Comparison of ENCODE assay signal across 9 cellular contexts in genomic region chr7:40833541-40834234, GRCh38.
DNase-seq lines count a peak whose midpoint lies in the region; ATAC-seq and TF ChIP-seq lines count a peak whose summit lies in the region.
"Had no signal": no experiment of that assay in that cellular context is flagged by ENCODE, and none has a peak within 500 bp of the region (broad histone marks: within the 10 kb centered on the region; RNA-seq: fewer than 3 reads in every experiment).

No MANE protein-coding gene starts in this region.

- CTCF ChIA-PET in CD4-positive, alpha-beta T cell (lab: Charles Lee): no interaction called here

- H3K27ac Mint-ChIP-seq in chondrocyte (ENCODE audit: unreplicated experiment) (no peak overlapping the region), naive B cell (peak overlapping the region in 1 of 6 donors; percentile 62)
- no peak overlapping the region for H3K27ac Mint-ChIP-seq in naive thymus-derived CD8-positive, alpha-beta T cell
- H3K27ac Mint-ChIP-seq in CD4-positive, alpha-beta T cell: no peak overlapping the region
- H3K27ac Mint-ChIP-seq: mesothelial cell of epicardium had no signal

- peak overlapping the region; percentile 45 for H3K27ac ChIP-seq in DOHH2 (ENCODE audit: low read depth, low read length)
- H3K27ac ChIP-seq in CD4-positive, alpha-beta T cell (ENCODE audit: low read depth, low read length): no peak overlapping the region

- H3F3A ChIP-seq in DOHH2 (ENCODE audit: control insufficient read depth, insufficient read depth): peaks cover 8% of the 10 kb centered on the region; the same call in 1 of the 2 replicates

- no peaks in the 10 kb centered on the region for H3K79me2 ChIP-seq in DOHH2 (ENCODE audit: control insufficient read depth, low read length)

- 0 out of 2 replicates have a peak overlapping the region, but pooled peaks have one; percentile 6 for H3K4me3 ChIP-seq in DOHH2 (ENCODE audit: low read length)

- H3K9me3 Mint-ChIP-seq in chondrocyte (ENCODE audit: low read depth): peaks cover 9% of the 10 kb centered on the region
- H3K9me3 Mint-ChIP-seq in naive B cell: no peaks in the 10 kb centered on the region
- H3K9me3 Mint-ChIP-seq in naive thymus-derived CD8-positive, alpha-beta T cell: peaks cover 0 to 7% (median 2%) of the 10 kb centered on the region in 9 donors
- peaks cover 5% of the 10 kb centered on the region for H3K9me3 Mint-ChIP-seq in CD4-positive, alpha-beta T cell

- H3K4me1 Mint-ChIP-seq in chondrocyte (ENCODE audit: low read depth): peaks cover 22% of the 10 kb centered on the region
- peaks cover 5 to 13% (median 8%) of the 10 kb centered on the region in 3 donors for H3K4me1 Mint-ChIP-seq in naive B cell
- H3K4me1 Mint-ChIP-seq in naive thymus-derived CD8-positive, alpha-beta T cell: peaks cover 0 to 6% (median 0%) of the 10 kb centered on the region in 4 donors
- H3K4me1 Mint-ChIP-seq in CD4-positive, alpha-beta T cell (ENCODE audit: low read depth): no peaks in the 10 kb centered on the region

- H3K4me3 Mint-ChIP-seq in chondrocyte (ENCODE audit: unreplicated experiment): no peak overlapping the region
- no peak overlapping the region for H3K4me3 Mint-ChIP-seq in naive B cell
- no peak overlapping the region for H3K4me3 Mint-ChIP-seq in naive thymus-derived CD8-positive, alpha-beta T cell
- no peak overlapping the region for H3K4me3 Mint-ChIP-seq in CD4-positive, alpha-beta T cell
- H3K4me3 Mint-ChIP-seq: mesothelial cell of epicardium had no signal

- H3K4me2 ChIP-seq in DOHH2 (ENCODE audit: low read length): peak overlapping the region; percentile 33

- no peaks in the 10 kb centered on the region for H4K20me1 ChIP-seq in DOHH2 (ENCODE audit: control insufficient read depth, insufficient read depth, low read depth, low read length)

- TF ChIP-seq CTCF in DOHH2 (IDR thresholded peaks at IDR 0.05; ENCODE audit: low read depth, low read length, poor library complexity, severe bottlenecking): peak; percentile 72
- peak; percentile 77 for TF ChIP-seq CTCF in chondrocyte (IDR thresholded peaks at IDR 0.05)
- TF ChIP-seq CTCF in CD4-positive, alpha-beta T cell (IDR thresholded peaks at IDR 0.05): no peak

- H3K9me2 ChIP-seq in DOHH2 (replicated peaks; ENCODE audit: control insufficient read depth, low read length): no peaks in the 10 kb centered on the region

- POLR2A ChIA-PET in naive thymus-derived CD8-positive, alpha-beta T cell (lab: Charles Lee): no interaction called here
- POLR2A ChIA-PET in CD4-positive, alpha-beta T cell (lab: Charles Lee): no interaction called here

- H3K4me1 ChIP-seq in DOHH2 (ENCODE audit: control insufficient read depth, low read length): peaks cover 84% of the 10 kb centered on the region

- H3K27me3 Mint-ChIP-seq in chondrocyte (ENCODE audit: low read depth): no peaks in the 10 kb centered on the region
- H3K27me3 Mint-ChIP-seq in naive B cell: no peaks in the 10 kb centered on the region
- no peaks in the 10 kb centered on the region for H3K27me3 Mint-ChIP-seq in naive thymus-derived CD8-positive, alpha-beta T cell
- no peaks in the 10 kb centered on the region for H3K27me3 Mint-ChIP-seq in CD4-positive, alpha-beta T cell

- H3K36me3 ChIP-seq in DOHH2 (ENCODE audit: control insufficient read depth, low read length): peaks cover 55% of the 10 kb centered on the region

- ATAC-seq in naive B cell (ENCODE audit: low read depth in 2 of 2) (peak; percentile 34 to 43), left lobe of liver (no peak), HG03175 (IDR thresholded peaks at IDR 0.05; ENCODE audit: unreplicated experiment) (no peak)
- no peak for ATAC-seq in naive thymus-derived CD8-positive, alpha-beta T cell
- no peak for ATAC-seq in CD4-positive, alpha-beta T cell (ENCODE audit: poor library complexity)

- intact Hi-C loops in CD4-positive, alpha-beta T cell (cut with DNase I, micrococcal nuclease): no loop called here

- no peaks in the 10 kb centered on the region for H3K27me3 ChIP-seq in DOHH2 (ENCODE audit: control insufficient read depth, low read length)
- H3K27me3 ChIP-seq in CD4-positive, alpha-beta T cell (ENCODE audit: control insufficient read depth, insufficient read depth, low read length): no peaks in the 10 kb centered on the region

- peaks cover 20% of the 10 kb centered on the region for H3K9me3 ChIP-seq in DOHH2 (ENCODE audit: control insufficient read depth, insufficient read depth, low read length)
- H3K9me3 ChIP-seq in CD4-positive, alpha-beta T cell (ENCODE audit: control insufficient read depth, low read length): no peaks in the 10 kb centered on the region

- DNase-seq in NOMO-1 (lab: John Stamatoyannopoulos, UW; ENCODE audit: unreplicated experiment in 2 of 2) (peak; percentile 7 to 49), chondrocyte (ENCODE audit: low spot score) (no peak), naive B cell (no peak), left lobe of liver (ENCODE audit: low spot score) (no peak)
- DNase-seq in naive thymus-derived CD8-positive, alpha-beta T cell: no peak
- no peak for DNase-seq in CD4-positive, alpha-beta T cell

- H3K36me3 Mint-ChIP-seq in chondrocyte (ENCODE audit: low read depth): peaks cover 6% of the 10 kb centered on the region
- no peaks in the 10 kb centered on the region for H3K36me3 Mint-ChIP-seq in naive B cell
- no peaks in the 10 kb centered on the region for H3K36me3 Mint-ChIP-seq in naive thymus-derived CD8-positive, alpha-beta T cell
- H3K36me3 Mint-ChIP-seq in CD4-positive, alpha-beta T cell (ENCODE audit: low read depth): no peaks in the 10 kb centered on the region

Comparison
In these comparisons a context has a peak if more than half of its experiments do, and no peak if none do; other contexts are left out.
1. DNase-seq: peak in NOMO-1 (2 of 2); none in chondrocyte (single experiment), naive B cell (single experiment), left lobe of liver (single experiment), naive thymus-derived CD8-positive, alpha-beta T cell (0 of 10) and CD4-positive, alpha-beta T cell (0 of 10).
2. ATAC-seq: peak in naive B cell (2 of 2); none in left lobe of liver (single experiment), naive thymus-derived CD8-positive, alpha-beta T cell (0 of 2), CD4-positive, alpha-beta T cell (single experiment) and HG03175 (single experiment).